ENCODE assay signal across 7 cellular contexts in genomic region chr3:172710709-172711456, GRCh38.
DNase-seq lines count a peak whose midpoint lies in the region; ATAC-seq and FAIRE-seq lines count a peak whose summit lies in the region.

Gene NCEH1, minus strand, starts transcription at chr3:172711067. Its CDS starts 83 bp downstream, at chr3:172710984.

- FAIRE-seq in GM18507 (lab: Jason Lieb, UNC), result peak; percentile 99

- peak; percentile 99 for ATAC-seq in HG02981 (IDR thresholded peaks at IDR 0.05; ENCODE audit: unreplicated experiment)

- DNase-seq in GM18507 (ENCODE audit: extremely low spot score, insufficient read length, low read depth), result peak; percentile 79
- peak; percentile 79 for DNase-seq in NCI-H2029 (lab: John Stamatoyannopoulos, UW)
- peak; percentile 90 for DNase-seq in T1000 (lab: John Stamatoyannopoulos, UW)
- DNase-seq in astrocyte of the hippocampus (ENCODE audit: low read depth, low spot score), result peak; percentile 98
- peak; percentile 76 to 93 for DNase-seq in hippocampal formation (lab: John Stamatoyannopoulos, UW)
- peak; percentile 92 for DNase-seq in retina

Comparison
In these comparisons a context has a peak if more than half of its experiments do, and no peak if none do; other contexts are left out.
1. Peak in every context shown above with its lines: DNase-seq and ATAC-seq.